14 cellular contexts compared by ENCODE assay signal in the genomic region with DNA sequence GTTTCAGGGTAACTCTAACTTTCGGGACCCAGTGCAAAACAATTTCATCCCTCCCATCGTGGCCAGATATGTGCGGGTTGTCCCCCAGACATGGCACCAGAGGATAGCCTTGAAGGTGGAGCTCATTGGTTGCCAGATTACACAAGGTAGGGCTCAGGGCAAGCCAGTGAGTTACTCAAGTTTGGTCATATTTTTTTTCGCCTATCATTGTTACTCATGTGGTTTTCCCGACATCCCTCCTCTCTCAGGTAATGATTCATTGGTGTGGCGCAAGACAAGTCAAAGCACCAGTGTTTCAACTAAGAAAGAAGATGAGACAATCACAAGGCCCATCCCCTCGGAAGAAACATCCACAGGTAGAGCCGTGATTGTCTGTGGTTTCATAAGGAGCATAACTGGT. TPM values are rescaled to one million over a fixed set of nuclear protein-coding genes. Genes with fewer than 3 reads are reported as not detected.
DNase-seq lines count a peak whose midpoint lies in the region; ATAC-seq and TF ChIP-seq lines count a peak whose summit lies in the region.
"Had no signal": no experiment of that assay in that cellular context is flagged by ENCODE, and none has a peak within 500 bp of the region (broad histone marks: within the 10 kb centered on the region; RNA-seq: fewer than 3 reads in every experiment).

No MANE protein-coding gene starts in this region.

- no peak overlapping the region for H3K4ac ChIP-seq in trophoblast cell (ENCODE audit: low read depth, low read length)

- no peak overlapping the region for H3K23ac ChIP-seq in trophoblast cell (ENCODE audit: low read length)

- H4K12ac ChIP-seq in trophoblast cell (ENCODE audit: low read depth, low read length), result no peak overlapping the region

- H3K27ac ChIP-seq in trophoblast cell (ENCODE audit: low read depth, low read length), result no peak overlapping the region
- H3K27ac ChIP-seq in sigmoid colon, result no peak overlapping the region
- H3K27ac ChIP-seq: SJCRH30 had no signal

- H4K8ac ChIP-seq in trophoblast cell (ENCODE audit: low read depth, low read length), result no peak overlapping the region

- no peak overlapping the region for H2BK5ac ChIP-seq in trophoblast cell (ENCODE audit: low read depth, low read length, poor library complexity)

- H3K9ac ChIP-seq in trophoblast cell (ENCODE audit: low read length), result no peak overlapping the region

- no peaks in the 10 kb centered on the region for H3K27me3 ChIP-seq in trophoblast cell (ENCODE audit: insufficient read depth, low read length)
- H3K27me3 ChIP-seq in sigmoid colon, result no peaks in the 10 kb centered on the region
- H3K27me3 ChIP-seq: SJCRH30 had no signal

- H2BK12ac ChIP-seq in trophoblast cell (ENCODE audit: low read length), result no peak overlapping the region

- H3K36me3 ChIP-seq in trophoblast cell (ENCODE audit: control insufficient read depth in 1 of 2, insufficient read depth in 2 of 2, low read length in 2 of 2), result peaks cover 10 to 12% of the 10 kb centered on the region in 2 experiments
- peaks cover 0 to 3% (median 0%) of the 10 kb centered on the region in 4 donors for H3K36me3 ChIP-seq in sigmoid colon

- TF ChIP-seq CTCF in choroid plexus epithelial cell (conservative IDR thresholded peaks at IDR 0.05; ENCODE audit: low read depth, low read length) (no peak), sigmoid colon (IDR thresholded peaks at IDR 0.05) (no peak)

- intact Hi-C loops in sigmoid colon (cut with DNase I), result no loop called here

- no peak overlapping the region for H3K4me3 ChIP-seq in choroid plexus epithelial cell (ENCODE audit: low read depth, low read length)
- no peak overlapping the region for H3K4me3 ChIP-seq in trophoblast cell (ENCODE audit: low read depth, low read length)
- H3K4me3 ChIP-seq in sigmoid colon, result no peak overlapping the region
- H3K4me3 ChIP-seq: SJCRH30 had no signal

- no peak overlapping the region for H3K4me2 ChIP-seq in trophoblast cell (ENCODE audit: low read length)

- peaks cover 2% of the 10 kb centered on the region for H3K79me2 ChIP-seq in trophoblast cell (ENCODE audit: control insufficient read depth, insufficient read depth, low read length, poor library complexity)

- ATAC-seq in HG03521 (IDR thresholded peaks at IDR 0.05; ENCODE audit: unreplicated experiment), result no peak
- ATAC-seq: CD8-positive, alpha-beta T cell had no signal

- H3K14ac ChIP-seq in trophoblast cell (ENCODE audit: low read length), result no peak overlapping the region

- no peak overlapping the region for H2AFZ ChIP-seq in trophoblast cell (ENCODE audit: insufficient read depth, low read length, poor library complexity)

- H3K4me1 ChIP-seq in trophoblast cell (ENCODE audit: control insufficient read depth in 1 of 2, insufficient read depth in 2 of 2, low read length in 2 of 2), result peaks cover 5 to 13% of the 10 kb centered on the region in 2 experiments
- no peaks in the 10 kb centered on the region for H3K4me1 ChIP-seq in sigmoid colon

- peaks cover 12% of the 10 kb centered on the region for H3K79me1 ChIP-seq in trophoblast cell (ENCODE audit: low read length)

- WGBS in trophoblast cell (ENCODE audit: extremely low coverage, insufficient coverage, insufficient read length), result no CpG with 5 or more reads among the region's 8 CpGs
- 97% methylated on average over 8 of the region's 8 CpGs for WGBS in sigmoid colon, 2 donors

- no peak overlapping the region for H2BK120ac ChIP-seq in trophoblast cell (ENCODE audit: insufficient read depth, low read length, poor library complexity)

- H2AK5ac ChIP-seq in trophoblast cell (ENCODE audit: low read length), result no peak overlapping the region

- TF ChIP-seq EP300 in sigmoid colon (IDR thresholded peaks at IDR 0.05), result no peak

- no peak overlapping the region for H3K18ac ChIP-seq in trophoblast cell (ENCODE audit: low read length)

- peaks cover 1% of the 10 kb centered on the region for H3K9me3 ChIP-seq in trophoblast cell (ENCODE audit: insufficient read depth, low read depth, low read length)
- no peaks in the 10 kb centered on the region for H3K9me3 ChIP-seq in sigmoid colon
- H3K9me3 ChIP-seq: SJCRH30 had no signal

- TF ChIP-seq POLR2A in sigmoid colon (IDR thresholded peaks at IDR 0.05), result no peak

- DNase-seq in HPDE6-E6E7 (ENCODE audit: extremely low spot score), result peak; percentile 82
- DNase-seq in NCI-H226, result peak; percentile 88
- peak; percentile 61 for DNase-seq in choroid plexus epithelial cell (ENCODE audit: low read depth)
- peak; percentile 30 to 50 for DNase-seq in trophoblast cell
- no peak for DNase-seq in activated CD4-positive, CD25-positive, alpha-beta regulatory T cell treated with anti-CD3 and anti-CD28 coated beads, Interleukin-2, amount 50 U/mL, for 72 hours
- DNase-seq in stimulated activated CD4-positive, alpha-beta T cell treated with anti-CD3 and anti-CD28 coated beads, Interleukin-15, amount 100 ng/mL, for 24 hours, result no peak
- no peak for DNase-seq in sigmoid colon
- DNase-seq: CD8-positive, alpha-beta T cell; NCI-H1092 treated with DMSO at 0.1 percent for 48 hours; NCI-H1694 treated with DMSO at 0.1 percent for 48 hours; NCI-H2171; NCI-H82; SJCRH30 had no signal

- H4K91ac ChIP-seq in trophoblast cell (ENCODE audit: low read depth, low read length), result no peak overlapping the region

RNA-seq across cellular contexts. Expression of a gene that starts 58.2 kb away (rescaled TPM):
- 29.5 and 31.4 TPM in 2 replicates for polyA plus RNA-seq in trophoblast cell (2013)
- total RNA-seq in sigmoid colon, result 10 to 100 TPM in 2 of 4 donors, 1 to 10 TPM in 2; 5.8 to 16.3 (median 9.7) TPM
- polyA plus RNA-seq in sigmoid colon, result 1 to 10 TPM; 2.3 to 6.8 (median 4.2) TPM

Comparison
In these comparisons a context has a peak if more than half of its experiments do, and no peak if none do; other contexts are left out.
1. DNase-seq: peak in HPDE6-E6E7 (single experiment), NCI-H226 (single experiment), choroid plexus epithelial cell (single experiment) and trophoblast cell (2 of 2); none in activated CD4-positive, CD25-positive, alpha-beta regulatory T cell treated with anti-CD3 and anti-CD28 coated beads, Interleukin-2, amount 50 U/mL, for 72 hours (single experiment), stimulated activated CD4-positive, alpha-beta T cell treated with anti-CD3 and anti-CD28 coated beads, Interleukin-15, amount 100 ng/mL, for 24 hours (single experiment) and sigmoid colon (single experiment).